Comparison of ENCODE assay signal across 20 cellular contexts in the genomic region with DNA sequence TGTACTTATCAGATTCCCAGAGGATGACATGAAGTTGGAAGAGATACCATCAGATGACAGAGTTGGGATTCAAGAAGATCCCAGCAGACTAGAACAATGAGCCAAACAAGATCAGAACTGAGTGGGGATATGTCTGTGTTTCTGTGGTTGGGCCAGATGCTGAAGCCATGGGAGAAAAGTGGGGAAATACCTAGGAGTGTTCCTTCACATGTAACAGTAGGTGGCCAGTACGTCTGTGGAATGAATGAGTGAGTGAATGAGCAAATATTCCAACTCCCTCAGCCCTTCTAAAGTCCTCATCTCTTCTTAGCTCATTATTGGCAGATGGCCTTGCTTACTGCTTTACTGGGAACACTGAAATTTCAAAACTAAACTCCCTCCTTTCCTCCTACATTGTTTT. TPM values are rescaled to one million over a fixed set of nuclear protein-coding genes. Genes with fewer than 3 reads are reported as not detected.
DNase-seq lines count a peak whose midpoint lies in the region; ATAC-seq, FAIRE-seq and TF ChIP-seq lines count a peak whose summit lies in the region.
"Had no signal": no experiment of that assay in that cellular context is flagged by ENCODE, and none has a peak within 500 bp of the region (broad histone marks: within the 10 kb centered on the region; RNA-seq: fewer than 3 reads in every experiment).

No MANE protein-coding gene starts in this region.

- dilution Hi-C loops in IMR-90 (cut with HindIII; ENCODE audit: low sequenced_read_pairs, unreplicated experiment), result no loop called here

- no peak for ATAC-seq in IMR-90 (ENCODE audit: low read depth)
- ATAC-seq: upper lobe of right lung had no signal

- peak overlapping the region; percentile 42; the same call in 1 of the 2 replicates for H3K4ac ChIP-seq in IMR-90 (ENCODE audit: low read depth, low read length)

- in situ Hi-C loops in IMR-90 (cut with MboI; ENCODE audit: low sequenced_read_pairs), result no loop called here

- H3K18ac ChIP-seq in IMR-90 (ENCODE audit: low read depth, low read length), result peak overlapping the region; percentile 7; the same call in 1 of the 2 replicates

- peak overlapping the region; percentile 39 for H3K4me3 ChIP-seq in AG10803 (ENCODE audit: low read length)
- H3K4me3 ChIP-seq in IMR-90 (ENCODE audit: insufficient read depth, low read depth, low read length), result no peak overlapping the region
- H3K4me3 ChIP-seq in bronchial epithelial cell (ENCODE audit: low read depth, low read length), result no peak overlapping the region
- no peak overlapping the region for H3K4me3 ChIP-seq in effector memory CD4-positive, alpha-beta T cell (ENCODE audit: insufficient read depth, low read depth, low read length, poor library complexity, severe bottlenecking)
- H3K4me3 ChIP-seq in lower leg skin (ENCODE audit: low read depth, poor library complexity, severe bottlenecking), result no peak overlapping the region
- H3K4me3 ChIP-seq: left ventricle myocardium inferior, stomach, upper lobe of right lung had no signal

- BruUV-seq in IMR-90 (replicated peaks; lab: Mats Ljungman, UMichigan), result no TSS peak

- H3K4me1 ChIP-seq in IMR-90 (ENCODE audit: control insufficient read depth, insufficient read depth, low read length), result peaks cover 24% of the 10 kb centered on the region
- no peaks in the 10 kb centered on the region for H3K4me1 ChIP-seq in effector memory CD4-positive, alpha-beta T cell (ENCODE audit: control insufficient read depth, insufficient read depth, low read length, poor library complexity, severe bottlenecking)
- H3K4me1 ChIP-seq: left ventricle myocardium inferior had no signal

- H4K8ac ChIP-seq in IMR-90 (ENCODE audit: low read depth in 2 of 2, low read length in 2 of 2), result peak overlapping the region in 1 of 2 experiments; percentile 19; a peak in 1 of 4 replicates

- FAIRE-seq in bronchial epithelial cell (lab: Jason Lieb, UNC), result no peak

- H3K79me1 ChIP-seq in IMR-90 (ENCODE audit: low read depth in 1 of 2, low read length in 2 of 2), result peaks cover 0 to 22% of the 10 kb centered on the region in 2 experiments; a peak in 3 of 4 replicates

- H3K4me2 ChIP-seq in IMR-90 (ENCODE audit: low read depth, low read length), result no peak overlapping the region

- no peaks in the 10 kb centered on the region for H4K20me1 ChIP-seq in IMR-90 (ENCODE audit: insufficient read depth, low read length)

- H2AK9ac ChIP-seq in IMR-90 (replicated peaks; ENCODE audit: low read depth, low read length, poor library complexity), result no peak overlapping the region

- intact Hi-C loops in IMR-90 (cut with micrococcal nuclease) (loop anchor here (2.0 kb wide), 1 partner anchor 19 kb away; no protein-coding TSS in a partner anchor), lower leg skin (cut with DNase I; ENCODE audit: low total_unique reads) (no loop called here)

- H3K27ac ChIP-seq in IMR-90 (ENCODE audit: insufficient read depth, low read length), result no peak overlapping the region
- H3K27ac ChIP-seq in effector memory CD4-positive, alpha-beta T cell (ENCODE audit: insufficient read depth, low read length, poor library complexity, severe bottlenecking), result no peak overlapping the region
- H3K27ac ChIP-seq: left ventricle myocardium inferior, neutrophil, stomach, upper lobe of right lung had no signal

- WGBS in IMR-90 (ENCODE audit: extremely low coverage in 2 of 2, insufficient read length in 1 of 2), 2 experiments, result no CpG with 5 or more reads among the region's 1 CpG
- WGBS in lower leg skin, 2 donors, result 24 to 41% methylated on average over 1 of the region's 1 CpG

- POLR2A ChIA-PET in IMR-90 (lab: Charles Lee; ENCODE audit: unreplicated experiment), result no interaction called here

- no peak overlapping the region; the same call in 1 of the 3 replicates for H2BK15ac ChIP-seq in IMR-90 (ENCODE audit: low read depth, low read length)

- CTCF ChIA-PET in IMR-90 (lab: Yijun Ruan, JAX), result no interaction called here

- TF ChIP-seq RAD21 in IMR-90 (IDR thresholded peaks at IDR 0.05; ENCODE audit: low read length), result no peak

- no peaks in the 10 kb centered on the region for H3K27me3 ChIP-seq in IMR-90 (ENCODE audit: control insufficient read depth, insufficient read depth, low read length)
- H3K27me3 ChIP-seq in bronchial epithelial cell (ENCODE audit: control insufficient read depth, insufficient read depth, low read length), result no peaks in the 10 kb centered on the region
- H3K27me3 ChIP-seq in effector memory CD4-positive, alpha-beta T cell (replicated peaks; ENCODE audit: control insufficient read depth, insufficient read depth, low read length, poor library complexity, severe bottlenecking), result no peaks in the 10 kb centered on the region
- H3K27me3 ChIP-seq: upper lobe of right lung had no signal

- TF ChIP-seq POLR2A in IMR-90 (IDR thresholded peaks at IDR 0.05; ENCODE audit: low read depth, low read length) (no peak), lower leg skin (IDR thresholded peaks at IDR 0.05) (no peak)

- H2AK5ac ChIP-seq in IMR-90 (ENCODE audit: low read depth, low read length), result peak overlapping the region; percentile 33

- DNase-seq in AG10803 (ENCODE audit: low read depth) (peak; percentile 95), IMR-90 (peak; percentile 54), bronchial epithelial cell (ENCODE audit: low read depth) (peak; percentile 51), iris pigment epithelial cell (ENCODE audit: low read depth) (peak; percentile 83), lower leg skin (ENCODE audit: low spot score in 2 of 2) (no peak)
- no peak for DNase-seq in activated CD8-positive, alpha-beta memory T cell treated with anti-CD3 and anti-CD28 coated beads, Interleukin-2, amount 50 U/mL, for 4 hours
- DNase-seq in effector memory CD4-positive, alpha-beta T cell, result no peak
- no peak for DNase-seq in stimulated activated CD4-positive, alpha-beta T cell treated with anti-CD3 and anti-CD28 coated beads, Interleukin-2, amount 100 ng/mL, for 48 hours
- DNase-seq: activated naive CD4-positive, alpha-beta T cell treated with anti-CD3 and anti-CD28 coated beads, Interleukin-2, amount 10 ng/mL, durations not matched to agents 7 days and 5 days; CD4-positive, alpha-beta memory T cell; DMS53; GOT3; left ventricle myocardium inferior; NCI-H187 treated with DMSO at 0.1 percent for 48 hours; NCI-H226; stimulated activated CD4-positive, alpha-beta T cell treated with anti-CD3 and anti-CD28 coated beads, Interleukin-1b, Interleukin-23, amount 100 ng/mL, for 48 hours; stomach; upper lobe of right lung had no signal

- no peak overlapping the region for H2AFZ ChIP-seq in IMR-90 (replicated peaks; ENCODE audit: low read length, poor library complexity)

- H4K91ac ChIP-seq in IMR-90 (ENCODE audit: insufficient read depth, low read depth, low read length), result no peak overlapping the region

- no peaks in the 10 kb centered on the region for H3K36me3 ChIP-seq in IMR-90 (ENCODE audit: control insufficient read depth, insufficient read depth, low read length)
- no peaks in the 10 kb centered on the region for H3K36me3 ChIP-seq in bronchial epithelial cell (ENCODE audit: control insufficient read depth, insufficient read depth, low read length)
- H3K36me3 ChIP-seq in effector memory CD4-positive, alpha-beta T cell (ENCODE audit: control insufficient read depth, insufficient read depth, low read length), result no peaks in the 10 kb centered on the region
- H3K36me3 ChIP-seq: left ventricle myocardium inferior, neutrophil, stomach, upper lobe of right lung had no signal

- peak overlapping the region; percentile 36; the same call in 1 of the 2 replicates for H2BK120ac ChIP-seq in IMR-90 (ENCODE audit: low read depth, low read length)

- H3K56ac ChIP-seq in IMR-90 (ENCODE audit: extremely low read depth, insufficient read depth, low read length), result no peak overlapping the region

- H3K23ac ChIP-seq in IMR-90 (ENCODE audit: low read depth, low read length), result no peak overlapping the region

- H2BK20ac ChIP-seq in IMR-90 (ENCODE audit: low read depth, low read length), result peak overlapping the region; percentile 69; the same call in 1 of the 2 replicates

- no peak overlapping the region for H2BK5ac ChIP-seq in IMR-90 (ENCODE audit: low read depth, low read length, poor library complexity, severe bottlenecking)

- no peaks in the 10 kb centered on the region for H3K9me3 ChIP-seq in IMR-90 (ENCODE audit: control insufficient read depth, insufficient read depth, low read length)
- H3K9me3 ChIP-seq in effector memory CD4-positive, alpha-beta T cell (ENCODE audit: control insufficient read depth, low read length), result no peaks in the 10 kb centered on the region
- H3K9me3 ChIP-seq: left ventricle myocardium inferior, neutrophil, stomach, upper lobe of right lung had no signal

- TF ChIP-seq CTCF in AG10803 (conservative IDR thresholded peaks at IDR 0.05; ENCODE audit: low read length), result no peak
- TF ChIP-seq CTCF in IMR-90 (conservative IDR thresholded peaks at IDR 0.05; ENCODE audit: low read depth, low read length), result no peak
- TF ChIP-seq CTCF in bronchial epithelial cell (IDR thresholded peaks at IDR 0.05; ENCODE audit: insufficient read depth, low read length, severe bottlenecking), result no peak
- TF ChIP-seq CTCF in lower leg skin (IDR thresholded peaks at IDR 0.05), result no peak

- peaks cover 22% of the 10 kb centered on the region for H3K9me1 ChIP-seq in IMR-90 (ENCODE audit: insufficient read depth, low read length)

- no peak overlapping the region for H3K9ac ChIP-seq in IMR-90 (ENCODE audit: low read depth, low read length)

- peak overlapping the region; percentile 58; the same call in 1 of the 2 replicates for H3K14ac ChIP-seq in IMR-90 (replicated peaks; ENCODE audit: low read depth, low read length)

- H4K5ac ChIP-seq in IMR-90 (ENCODE audit: low read depth, low read length), result no peak overlapping the region; the same call in 1 of the 2 replicates

TF ChIP-seq in IMR-90, 13 proteins besides CTCF, POLR2A, EP300 and RAD21 (continues in another document):
- TF ChIP-seq BHLHE40 (IDR thresholded peaks at IDR 0.05; ENCODE audit: low read depth, low read length) (no peak), FOS (IDR thresholded peaks at IDR 0.05; ENCODE audit: low read depth, low read length) (no peak)

RNA-seq across cellular contexts. Expression of gene GREM1, which starts 32.2 kb away (rescaled TPM):
- 848 and 1,032 TPM in 2 replicates for total RNA-seq in IMR-90 (2012; rRNA removed)
- polyA plus RNA-seq in IMR-90 (2012; rRNA removed), result 852 and 1,130 TPM in 2 replicates
- 185 and 289 TPM in 2 replicates for polyA plus RNA-seq in IMR-90 (2012; cell fraction: cytosol; rRNA removed)
- polyA plus RNA-seq in IMR-90 (2012; cell fraction: nucleus; rRNA removed; ENCODE audit: low replicate concordance), result 59.3 and 362 TPM in 2 replicates
- total RNA-seq in bronchial epithelial cell, result 0.13 and 3.7 TPM in 2 replicates
- total RNA-seq in lower leg skin, result 1 to 10 TPM; 1.2 to 5.5 (median 2.4) TPM
- total RNA-seq: CD4-positive, alpha-beta memory T cell had no signal
- polyA plus RNA-seq: CD4-positive, alpha-beta memory T cell; IgD-negative memory B cell had no signal

RNA-seq across cellular contexts. Expression of gene SCG5, which starts 44.1 kb away (rescaled TPM):
- 7.9 and 8.3 TPM in 2 replicates for total RNA-seq in IMR-90 (2012; rRNA removed)
- polyA plus RNA-seq in IMR-90 (2012; rRNA removed), result 15.6 and 16.8 TPM in 2 replicates
- 12.1 and 13.8 TPM in 2 replicates for polyA plus RNA-seq in IMR-90 (2012; cell fraction: cytosol; rRNA removed)
- polyA plus RNA-seq in IMR-90 (2012; cell fraction: nucleus; rRNA removed; ENCODE audit: low replicate concordance), result 4.1 and 8.2 TPM in 2 replicates
- total RNA-seq in bronchial epithelial cell, result 3.7 and 11.8 TPM in 2 replicates
- total RNA-seq in lower leg skin, result 1 to 10 TPM in 2 of 4 donors, under 1 TPM in 2; 0.61 to 1.9 (median 1.1) TPM
- total RNA-seq: left ventricle myocardium inferior had no signal
- polyA plus RNA-seq: IgD-negative memory B cell had no signal

Comparison
In these comparisons a context has a peak if more than half of its experiments do, and no peak if none do; other contexts are left out.
1. DNase-seq: peak in AG10803 (single experiment), IMR-90 (single experiment), bronchial epithelial cell (single experiment) and iris pigment epithelial cell (single experiment); none in activated CD8-positive, alpha-beta memory T cell treated with anti-CD3 and anti-CD28 coated beads, Interleukin-2, amount 50 U/mL, for 4 hours (single experiment), effector memory CD4-positive, alpha-beta T cell (0 of 3), lower leg skin (0 of 2) and stimulated activated CD4-positive, alpha-beta T cell treated with anti-CD3 and anti-CD28 coated beads, Interleukin-2, amount 100 ng/mL, for 48 hours (0 of 2).
2. RNA of gene GREM1, which starts 32.2 kb away (total RNA-seq): 848 to 1,032 TPM in IMR-90; 0.13 to 3.7 TPM in bronchial epithelial cell and 1.2 to 5.5 TPM in lower leg skin; every median in the first group is over 100 times any median in the second.